Comparison of ENCODE assay signal across 8 cellular contexts in genomic region chr10:69344591-69345244, GRCh38.
A peak's percentile ranks its signal among the peaks of the same experiment; 100 is the strongest.
DNase-seq lines count a peak whose midpoint lies in the region; ATAC-seq and TF ChIP-seq lines count a peak whose summit lies in the region.

No MANE protein-coding gene starts in this region.

- no peaks in the 10 kb centered on the region for H3F3A ChIP-seq in smooth muscle cell (ENCODE audit: low read depth)

- no peak overlapping the region for H2AFZ ChIP-seq in smooth muscle cell (ENCODE audit: low read depth)

- no peak overlapping the region for H3K9ac ChIP-seq in smooth muscle cell (ENCODE audit: low read depth)

- WGBS in smooth muscle cell (ENCODE audit: low lambda C conversion rate), result 81% methylated on average over 13 of the region's 13 CpGs

- no peaks in the 10 kb centered on the region for H3K9me3 Mint-ChIP-seq in T-cell

- peak overlapping the region; percentile 10 to 73 (median 19) for H3K4me3 Mint-ChIP-seq in T-cell

- H3K4me1 Mint-ChIP-seq in T-cell, result peaks cover 82 to 85% (median 84%) of the 10 kb centered on the region in 3 donors

- ATAC-seq in GM18502 (IDR thresholded peaks at IDR 0.05; ENCODE audit: poor library complexity, unreplicated experiment), result peak; percentile 59
- ATAC-seq in GM21723 (IDR thresholded peaks at IDR 0.05; ENCODE audit: unreplicated experiment), result peak; percentile 67
- ATAC-seq in T-cell (replicated peaks in 1 of 4), result peak; percentile 67 to 87 (median 78)
- ATAC-seq in mucosa of descending colon, result peak; percentile 61

- no peak overlapping the region for H3K27ac ChIP-seq in smooth muscle cell (ENCODE audit: low read depth)

- intact Hi-C loops in mucosa of descending colon (cut with DNase I, micrococcal nuclease), result no loop called here

- H3K79me2 ChIP-seq in smooth muscle cell (ENCODE audit: low read depth), result peaks cover 66% of the 10 kb centered on the region

- H3K27me3 Mint-ChIP-seq in T-cell, result no peaks in the 10 kb centered on the region

- POLR2A ChIA-PET in T-cell (lab: Charles Lee), result interaction anchor here (0.5 to 0.7 kb wide), 2 partner anchors 375 to 935 kb away, joined by 3 to 4 read pairs; no protein-coding TSS in a partner anchor

- DNase-seq in T-cell, result peak in 13 of 34 experiments; percentile 6 to 42 (median 24)
- DNase-seq in mucosa of descending colon, result no peak
- no peak for DNase-seq in A172 (ENCODE audit: low spot score)
- no peak for DNase-seq in C1 segment of cervical spinal cord (lab: John Stamatoyannopoulos, UW)
- DNase-seq in smooth muscle cell (lab: John Stamatoyannopoulos, UW; ENCODE audit: unreplicated experiment), result no peak
- no peak for DNase-seq in T1000 (lab: John Stamatoyannopoulos, UW)

- H3K27ac Mint-ChIP-seq in T-cell, result peak overlapping the region; percentile 94 to 97

- H3K36me3 ChIP-seq in mucosa of descending colon (ENCODE audit: low read depth), result no peaks in the 10 kb centered on the region
- H3K36me3 ChIP-seq in smooth muscle cell (ENCODE audit: low read depth), result no peaks in the 10 kb centered on the region

- peaks cover 88% of the 10 kb centered on the region for H4K20me1 ChIP-seq in smooth muscle cell (ENCODE audit: low read depth)

- peaks cover 17% of the 10 kb centered on the region for H3K36me3 Mint-ChIP-seq in T-cell

- H3K9me3 ChIP-seq in mucosa of descending colon, result no peaks in the 10 kb centered on the region
- H3K9me3 ChIP-seq in smooth muscle cell (replicated peaks; ENCODE audit: low read depth), result no peaks in the 10 kb centered on the region

- H3K4me3 ChIP-seq in mucosa of descending colon (no peak overlapping the region), smooth muscle cell (no peak overlapping the region)

- CTCF ChIA-PET in T-cell (lab: Charles Lee), result interaction anchor here in 1 of 2 donors (0.5 kb wide), 1 partner anchor 25 kb away, joined by 6 read pairs; no protein-coding TSS in a partner anchor

- TF ChIP-seq CTCF in mucosa of descending colon (IDR thresholded peaks at IDR 0.05) (no peak), smooth muscle cell (IDR thresholded peaks at IDR 0.05; ENCODE audit: borderline replicate concordance, insufficient read depth, poor library complexity, severe bottlenecking) (no peak)

- H3K27me3 ChIP-seq in smooth muscle cell (ENCODE audit: low read depth), result no peaks in the 10 kb centered on the region

- H3K4me1 ChIP-seq in mucosa of descending colon (ENCODE audit: low read depth), result peaks cover 32% of the 10 kb centered on the region
- H3K4me1 ChIP-seq in smooth muscle cell (ENCODE audit: low read depth), result peaks cover 6% of the 10 kb centered on the region

- no peak overlapping the region for H3K4me2 ChIP-seq in smooth muscle cell
